9 cellular contexts compared by ENCODE assay signal in genomic region chr10:20858292-20859124, GRCh38. TPM values are rescaled to one million over a fixed set of nuclear protein-coding genes. Genes with fewer than 3 reads are reported as not detected.
A peak's percentile ranks its signal among the peaks of the same experiment; 100 is the strongest.
DNase-seq lines count a peak whose midpoint lies in the region; ATAC-seq and TF ChIP-seq lines count a peak whose summit lies in the region.
"Had no signal": no experiment of that assay in that cellular context is flagged by ENCODE, and none has a peak within 500 bp of the region (broad histone marks: within the 10 kb centered on the region; RNA-seq: fewer than 3 reads in every experiment).

No MANE protein-coding gene starts in this region.

- no peaks in the 10 kb centered on the region for H3K36me3 Mint-ChIP-seq in natural killer cell treated with Interleukin-12 subunit alpha and Interleukin-12 subunit beta and Interleukin-15 and Interleukin-18, amount 100 ng/mL, for 72 hours

- H3K27me3 Mint-ChIP-seq in natural killer cell treated with Interleukin-12 subunit alpha and Interleukin-12 subunit beta and Interleukin-15 and Interleukin-18, amount 100 ng/mL, for 72 hours: peaks cover 10 to 16% of the 10 kb centered on the region in 2 donors

- no peak overlapping the region for H3K4me3 ChIP-seq in HEK293 (ENCODE audit: low read depth, low read length)

- ATAC-seq in HG03175 (IDR thresholded peaks at IDR 0.05; ENCODE audit: unreplicated experiment) (no peak), GM21423 (IDR thresholded peaks at IDR 0.05; ENCODE audit: unreplicated experiment) (no peak)
- no peak for ATAC-seq in natural killer cell treated with Interleukin-12 subunit alpha and Interleukin-12 subunit beta and Interleukin-15 and Interleukin-18, amount 100 ng/mL, for 72 hours

- H3K27ac Mint-ChIP-seq in natural killer cell treated with Interleukin-12 subunit alpha and Interleukin-12 subunit beta and Interleukin-15 and Interleukin-18, amount 100 ng/mL, for 72 hours: no peak overlapping the region

- CTCF ChIA-PET in HEK293 (lab: Yijun Ruan, JAX): interaction anchor here (0.6 to 1.4 kb wide), 3 partner anchors 12 to 383 kb away, joined by 3 to 5 read pairs (median 3); no protein-coding TSS in a partner anchor
- CTCF ChIA-PET in RWPE1 (lab: Yijun Ruan, JAX): no interaction called here

- H3K9me3 Mint-ChIP-seq in natural killer cell treated with Interleukin-12 subunit alpha and Interleukin-12 subunit beta and Interleukin-15 and Interleukin-18, amount 100 ng/mL, for 72 hours: no peaks in the 10 kb centered on the region

- no peak overlapping the region for H3K27ac ChIP-seq in HEK293 (ENCODE audit: extremely low read depth, low read depth, low read length)
- H3K27ac ChIP-seq in RWPE1: no peak overlapping the region
- H3K27ac ChIP-seq: epithelial cell of prostate had no signal

- no peak overlapping the region for H3K4me3 Mint-ChIP-seq in natural killer cell treated with Interleukin-12 subunit alpha and Interleukin-12 subunit beta and Interleukin-15 and Interleukin-18, amount 100 ng/mL, for 72 hours

- DNase-seq in COR-L47 (lab: John Stamatoyannopoulos, UW) (peak; percentile 4), RWPE1 (ENCODE audit: low spot score) (peak; percentile 3), glomerular visceral epithelial cell (ENCODE audit: extremely low spot score) (peak; percentile 9)
- DNase-seq in NK-92 treated with Interleukin-12 subunit alpha and Interleukin-12 subunit beta, amount 100 ng/mL, for 24 hours (lab: John Stamatoyannopoulos, UW): no peak
- DNase-seq in natural killer cell treated with Interleukin-12 subunit alpha and Interleukin-12 subunit beta and Interleukin-15 and Interleukin-18, amount 100 ng/mL, for 72 hours (ENCODE audit: low spot score): no peak

- no peak for TF ChIP-seq CTCF in HEK293 (tag by site-specific recombination; IDR thresholded peaks at IDR 0.05)
- TF ChIP-seq CTCF in RWPE1 (conservative IDR thresholded peaks at IDR 0.05; ENCODE audit: low read depth): peak; percentile 60

- H3K36me3 ChIP-seq in HEK293 (ENCODE audit: control insufficient read depth in 2 of 2, insufficient read depth in 1 of 2, low read length in 2 of 2): no peaks in the 10 kb centered on the region; a peak in 1 of 3 replicates

- POLR2A ChIA-PET in HEK293 (lab: Yijun Ruan, JAX) (no interaction called here), RWPE1 (lab: Yijun Ruan, JAX; ENCODE audit: low non-redundant PET) (no interaction called here)

- H3K4me1 ChIP-seq in HEK293 (ENCODE audit: control insufficient read depth, insufficient read depth, low read length): no peaks in the 10 kb centered on the region

- no peaks in the 10 kb centered on the region for H3K9me3 ChIP-seq in HEK293 (ENCODE audit: control insufficient read depth, insufficient read depth, low read depth, low read length)

- no peaks in the 10 kb centered on the region for H3K4me1 Mint-ChIP-seq in natural killer cell treated with Interleukin-12 subunit alpha and Interleukin-12 subunit beta and Interleukin-15 and Interleukin-18, amount 100 ng/mL, for 72 hours (ENCODE audit: low read depth in 2 of 2)

TF ChIP-seq in HEK293, 187 proteins besides CTCF, POLR2A, EP300 and RAD21:
- TF ChIP-seq ZNF174 (tag by site-specific recombination; IDR thresholded peaks at IDR 0.05): no peak
- TF ChIP-seq REPIN1 (tag by site-specific recombination; IDR thresholded peaks at IDR 0.05; ENCODE audit: low read depth): no peak
- TF ChIP-seq ZSCAN5A (tag by site-specific recombination; IDR thresholded peaks at IDR 0.05): no peak
- TF ChIP-seq ZNF654 (tag by site-specific recombination; IDR thresholded peaks at IDR 0.05; ENCODE audit: low read depth): peak; percentile 88
- TF ChIP-seq ZBTB44 (tag by site-specific recombination; IDR thresholded peaks at IDR 0.05): 0 out of 2 replicates have a peak, but pooled peaks have one; percentile 6
- TF ChIP-seq ZEB2 (tag by site-specific recombination; IDR thresholded peaks at IDR 0.05): no peak

RNA-seq across cellular contexts. Expression of gene NEBL, which starts 38.6 kb away (rescaled TPM):
- total RNA-seq in natural killer cell treated with Interleukin-12 subunit alpha and Interleukin-12 subunit beta and Interleukin-15 and Interleukin-18, amount 100 ng/mL, for 72 hours: not detected

Comparison
In these comparisons a context has a peak if more than half of its experiments do, and no peak if none do; other contexts are left out.
1. DNase-seq: peak in COR-L47 (single experiment), RWPE1 (single experiment) and glomerular visceral epithelial cell (single experiment); none in NK-92 treated with Interleukin-12 subunit alpha and Interleukin-12 subunit beta, amount 100 ng/mL, for 24 hours (single experiment) and natural killer cell treated with Interleukin-12 subunit alpha and Interleukin-12 subunit beta and Interleukin-15 and Interleukin-18, amount 100 ng/mL, for 72 hours (single experiment).